ENCODE assay signal across 9 cellular contexts in genomic region chr3:41202834-41203345, GRCh38. TPM values are rescaled to one million over a fixed set of nuclear protein-coding genes. Genes with fewer than 3 reads are reported as not detected.
DNase-seq lines count a peak whose midpoint lies in the region; ATAC-seq, FAIRE-seq and TF ChIP-seq lines count a peak whose summit lies in the region.
"Had no signal": no experiment of that assay in that cellular context is flagged by ENCODE, and none has a peak within 500 bp of the region (broad histone marks: within the 10 kb centered on the region; RNA-seq: fewer than 3 reads in every experiment).

No MANE protein-coding gene starts in this region.

- TF ChIP-seq EP300 in HepG2 (IDR thresholded peaks at IDR 0.05; ENCODE audit: low read depth in 2 of 2, low read length in 2 of 2) (no peak), HepG2 (CRISPR knock-in tag; IDR thresholded peaks at IDR 0.05; ENCODE audit: borderline replicate concordance) (no peak)

- H3K36me3 ChIP-seq in HepG2 (replicated peaks in 1 of 2; ENCODE audit: control insufficient read depth in 1 of 2, insufficient read depth in 2 of 2, low read length in 2 of 2) (no peaks in the 10 kb centered on the region), prostate gland (no peaks in the 10 kb centered on the region)

- peak overlapping the region; percentile 69 for H3K27ac ChIP-seq in HepG2 (ENCODE audit: extremely low read length, insufficient read depth, low read length)
- peak overlapping the region in 1 of 2 donors; percentile 31 for H3K27ac ChIP-seq in prostate gland
- H3K27ac ChIP-seq: KMS-11 had no signal

- peak overlapping the region; percentile 84; the same call in 1 of the 2 replicates for H3K9ac ChIP-seq in HepG2 (ENCODE audit: insufficient read depth, low read depth, low read length)
- H3K9ac ChIP-seq: KMS-11 had no signal

- H3K4me2 ChIP-seq in HepG2 (ENCODE audit: low read depth, low read length) = peak overlapping the region; percentile 87

- in situ Hi-C loops in ACHN (cut with HindIII; ENCODE audit: low pct_ligation_motif_present, low pct_unique_long_range_greater_than_20kb, low sequenced_read_pairs) (no loop called here), HepG2 (cut with HindIII; ENCODE audit: extremely low pct_ligation_motif_present, low pct_unique_long_range_greater_than_20kb) (loop anchor here (25.0 kb wide), 1 partner anchor 616 kb away; no protein-coding TSS in a partner anchor)

- POLR2A ChIA-PET in HepG2 (lab: Yijun Ruan, JAX) = no interaction called here

- no TSS peak for BruUV-seq in HepG2 (replicated peaks; lab: Mats Ljungman, UMichigan)

- no peaks in the 10 kb centered on the region for H3K9me3 Mint-ChIP-seq in brain

- TF ChIP-seq CTCF in brain (conservative IDR thresholded peaks at IDR 0.05) (peak; percentile 52 to 67), HepG2 (CRISPR knock-in tag; IDR thresholded peaks at IDR 0.05) (0 out of 2 replicates have a peak, but pooled peaks have one; percentile 26), omental fat pad (IDR thresholded peaks at IDR 0.05) (no peak), prostate gland (IDR thresholded peaks at IDR 0.05) (peak in 1 of 4 experiments; percentile 22)

- DNase-seq in ACHN (peak; percentile 62), NCI-H128 (lab: John Stamatoyannopoulos, UW; ENCODE audit: unreplicated experiment) (peak; percentile 8), HepG2 (ENCODE audit: low spot score) (peak; percentile 43), omental fat pad (ENCODE audit: low spot score) (no peak), NCI-H1436 (lab: John Stamatoyannopoulos, UW) (no peak), prostate gland (ENCODE audit: low spot score) (no peak)

- H3K9me3 ChIP-seq in HepG2 (ENCODE audit: low read length) (no peaks in the 10 kb centered on the region), prostate gland (no peaks in the 10 kb centered on the region)

- H3K4me3 ChIP-seq in HepG2 (replicated peaks in 1 of 3; ENCODE audit: insufficient read depth in 1 of 3, low read depth in 2 of 3, low read length in 3 of 3) (peak overlapping the region; percentile 98 to 100 (median 99); a peak in 5 of 6 replicates), prostate gland (no peak overlapping the region)

- ATAC-seq in HepG2 (no peak), omental fat pad (ENCODE audit: low FRiP score) (no peak)

- intact Hi-C loops in HepG2 (cut with micrococcal nuclease; ENCODE audit: unreplicated experiment) = loop anchor here (5.0 kb wide), 1 partner anchor 74 kb away; no protein-coding TSS in a partner anchor
- intact Hi-C loops in prostate gland (cut with DNase I) = loop anchor here (10.0 kb wide), 1 partner anchor 512 kb away; no protein-coding TSS in a partner anchor

- peaks cover 78% of the 10 kb centered on the region for H3K4me1 Mint-ChIP-seq in brain

- CTCF ChIA-PET in HepG2 (lab: Yijun Ruan, JAX; ENCODE audit: low intra/inter-chr PET ratio, low total read pairs) = no interaction called here

- H2AFZ ChIP-seq in HepG2 (ENCODE audit: low read length) = no peak overlapping the region

- TF ChIP-seq POLR2A in HepG2 (IDR thresholded peaks at IDR 0.05; ENCODE audit: insufficient read depth in 1 of 2, low read depth in 2 of 2, low read length in 2 of 2) = no peak
- TF ChIP-seq POLR2A in prostate gland (IDR thresholded peaks at IDR 0.05) = no peak

- H3K79me2 ChIP-seq in HepG2 (ENCODE audit: insufficient read depth, low read length) = peaks cover 89% of the 10 kb centered on the region

- no peak for TF ChIP-seq RAD21 in HepG2 (CRISPR knock-in tag; IDR thresholded peaks at IDR 0.05)

- H3K4me3 Mint-ChIP-seq in brain = peak overlapping the region; percentile 97 to 100 (median 97)

- peaks cover 62% of the 10 kb centered on the region for H3K4me1 ChIP-seq in HepG2 (ENCODE audit: insufficient read depth, low read length)
- peaks cover 4% of the 10 kb centered on the region for H3K4me1 ChIP-seq in prostate gland (replicated peaks)

- FAIRE-seq in G401.6 (lab: Jason Lieb, UNC) (peak; percentile 81), HepG2 (lab: Jason Lieb, UNC) (no peak)

- H3K27ac Mint-ChIP-seq in brain = peak overlapping the region in 3 of 5 experiments; percentile 4 to 98 (median 28)

- H4K20me1 ChIP-seq in HepG2 (ENCODE audit: insufficient read depth, low read length) = peaks cover 79% of the 10 kb centered on the region

- peaks cover 24% of the 10 kb centered on the region for H3K27me3 Mint-ChIP-seq in brain

- no peaks in the 10 kb centered on the region; a peak in 1 of 5 replicates for H3K27me3 ChIP-seq in HepG2 (ENCODE audit: control insufficient read depth in 1 of 2, insufficient read depth in 2 of 2, low read length in 2 of 2)
- H3K27me3 ChIP-seq in prostate gland (replicated peaks; ENCODE audit: insufficient read depth) = no peaks in the 10 kb centered on the region

- H3K36me3 Mint-ChIP-seq in brain = peaks cover 18% of the 10 kb centered on the region

TF ChIP-seq in HepG2, 621 proteins besides CTCF, POLR2A, EP300 and RAD21:
- TF ChIP-seq RBM22 (optimal IDR thresholded peaks at IDR 0.05; ENCODE audit: low read length) (peak; percentile 7), ZNF746 (CRISPR knock-in tag; IDR thresholded peaks at IDR 0.05) (no peak), ZNF350 (CRISPR knock-in tag; IDR thresholded peaks at IDR 0.05; ENCODE audit: borderline replicate concordance, low read depth) (no peak), STAG1 (CRISPR knock-in tag; IDR thresholded peaks at IDR 0.05) (peak; percentile 18; the same call in 1 of the 2 replicates), NFYB (CRISPR knock-in tag; IDR thresholded peaks at IDR 0.05) (no peak), ARNT (IDR thresholded peaks at IDR 0.05) (no peak), ZSCAN20 (CRISPR knock-in tag; IDR thresholded peaks at IDR 0.05; ENCODE audit: borderline replicate concordance) (no peak)

RNA-seq across cellular contexts. Expression of gene CTNNB1, which starts 3.6 kb away (rescaled TPM):
- 68.8 TPM for polyA plus RNA-seq in brain (ENCODE audit: insufficient read depth, low read depth, low replicate concordance)
- 489 and 700 TPM in 2 replicates for total RNA-seq in HepG2 (2016; rRNA removed; fragmentation: Illumina TruSeq; extraction: Trizol)
- 50.2 and 54.9 TPM in 2 replicates for total RNA-seq in HepG2 (2016; cell fraction: cytosol; rRNA removed; fragmentation: Illumina TruSeq; extraction: Trizol; ENCODE audit: low read depth)
- 488 and 720 TPM in 2 replicates for total RNA-seq in HepG2 (2016; cell fraction: insoluble cytoplasmic fraction; rRNA removed; fragmentation: Illumina TruSeq; extraction: Trizol)
- total RNA-seq in HepG2 (2016; cell fraction: membrane; rRNA removed; fragmentation: Illumina TruSeq; extraction: Trizol) = 94.6 and 98.6 TPM in 2 replicates
- 268 and 292 TPM in 2 replicates for total RNA-seq in HepG2 (2016; cell fraction: nucleus; rRNA removed; fragmentation: Illumina TruSeq; extraction: Trizol)
- polyA plus RNA-seq in HepG2 (2011; rRNA removed) = 398 and 417 TPM in 2 replicates
- 460 and 473 TPM in 2 replicates for polyA plus RNA-seq in HepG2 (2011; cell fraction: cytosol; rRNA removed)
- 417 and 480 TPM in 2 replicates for polyA plus RNA-seq in HepG2 (2011; cell fraction: nucleus; rRNA removed)
- 229 and 276 TPM in 2 replicates for polyA plus RNA-seq in HepG2 (2012)
- polyA plus RNA-seq in HepG2 (2016; cell fraction: cytosol; fragmentation: Illumina TruSeq; extraction: Trizol; ENCODE audit: low read depth) = 7.0 and 9.4 TPM in 2 replicates
- polyA plus RNA-seq in HepG2 (2016; cell fraction: insoluble cytoplasmic fraction; fragmentation: Illumina TruSeq; extraction: Trizol; ENCODE audit: low read depth) = 347 and 367 TPM in 2 replicates
- polyA plus RNA-seq in HepG2 (2016; cell fraction: membrane; fragmentation: Illumina TruSeq; extraction: Trizol; ENCODE audit: low read depth) = 21.8 and 23.3 TPM in 2 replicates
- polyA plus RNA-seq in HepG2 (2016; cell fraction: nucleus; fragmentation: Illumina TruSeq; extraction: Trizol; ENCODE audit: insufficient read depth, low read depth) = 235 and 254 TPM in 2 replicates
- 1,533 and 3,275 TPM in 2 replicates for polyA minus RNA-seq in HepG2 (2011; rRNA and poly(A)+ RNA removed; ENCODE audit: low replicate concordance)
- polyA minus RNA-seq in HepG2 (2011; cell fraction: cytosol; rRNA and poly(A)+ RNA removed) = 616 and 632 TPM in 2 replicates
- polyA minus RNA-seq in HepG2 (2011; cell fraction: nucleus; rRNA and poly(A)+ RNA removed) = 538 and 639 TPM in 2 replicates
- 100 to 1,000 TPM; 379 to 659 (median 437) TPM for total RNA-seq in omental fat pad
- 100 to 1,000 TPM; 405 to 467 TPM for total RNA-seq in prostate gland

Comparison
In these comparisons a context has a peak if more than half of its experiments do, and no peak if none do; other contexts are left out.
1. DNase-seq: peak in ACHN (single experiment), NCI-H128 (single experiment) and HepG2 (single experiment); none in omental fat pad (single experiment), NCI-H1436 (single experiment) and prostate gland (single experiment).
2. CTCF ChIP-seq: peak in brain (2 of 2) and HepG2 (single experiment); none in omental fat pad (0 of 3).
3. H3K4me3 ChIP-seq: peak in HepG2 (3 of 3); none in prostate gland (0 of 2).